ENCODE assay signal across 29 cellular contexts in genomic region chr15:33048255-33048654, GRCh38.
DNase-seq lines count a peak whose midpoint lies in the region; ATAC-seq and TF ChIP-seq lines count a peak whose summit lies in the region.
"Had no signal": no experiment of that assay in that cellular context is flagged by ENCODE, and none has a peak within 500 bp of the region (broad histone marks: within the 10 kb centered on the region; RNA-seq: fewer than 3 reads in every experiment).

No MANE protein-coding gene starts in this region.

- no TSS peak for BruUV-seq in MCF 10A (replicated peaks; lab: Mats Ljungman, UMichigan)
- BruUV-seq in mammary epithelial cell (replicated peaks; lab: Mats Ljungman, UMichigan): no TSS peak

- no peaks in the 10 kb centered on the region for H3K79me2 ChIP-seq in mammary epithelial cell (ENCODE audit: insufficient read depth, low read length)
- H3K79me2 ChIP-seq: hepatocyte had no signal

- H3K27me3 Mint-ChIP-seq in MCF 10A (ENCODE audit: insufficient read depth, unreplicated experiment): no peaks in the 10 kb centered on the region
- H3K27me3 Mint-ChIP-seq in endodermal cell (ENCODE audit: insufficient read depth): no peaks in the 10 kb centered on the region
- peaks cover 0 to 2% (median 0%) of the 10 kb centered on the region in 3 donors for H3K27me3 Mint-ChIP-seq in CD14-positive monocyte (ENCODE audit: low read depth in 3 of 3)
- H3K27me3 Mint-ChIP-seq: activated CD4-positive, alpha-beta T cell treated with anti-CD3 and anti-CD28 coated beads, Interleukin-2, amount 10 ng/mL, durations not matched to agents 24 days and 14 days; activated naive CD8-positive, alpha-beta T cell treated with anti-CD3 and anti-CD28 coated beads for 36 hours had no signal

- H3K36me3 Mint-ChIP-seq in MCF 10A (ENCODE audit: insufficient read depth, unreplicated experiment): no peaks in the 10 kb centered on the region
- H3K36me3 Mint-ChIP-seq in endodermal cell (ENCODE audit: low read depth): peaks cover 7% of the 10 kb centered on the region
- H3K36me3 Mint-ChIP-seq in CD14-positive monocyte: peaks cover 0 to 15% of the 10 kb centered on the region in 2 donors
- H3K36me3 Mint-ChIP-seq: stimulated activated effector memory CD8-positive, alpha-beta T cell treated with anti-CD3 and anti-CD28 coated beads, Interleukin-12 subunit alpha, Interleukin-12 subunit beta, amount 100 ng/mL, for 72 hours had no signal

- ATAC-seq in Right ventricle myocardium superior (ENCODE audit: poor library complexity): no peak
- no peak for ATAC-seq in GM21723 (IDR thresholded peaks at IDR 0.05; ENCODE audit: unreplicated experiment)
- ATAC-seq: left cardiac atrium; pancreas; stimulated activated effector memory CD8-positive, alpha-beta T cell treated with anti-CD3 and anti-CD28 coated beads, Interleukin-12 subunit alpha, Interleukin-12 subunit beta, amount 100 ng/mL, for 72 hours; WTC11 had no signal

- DNase-seq in MCF 10A (ENCODE audit: unreplicated experiment) (peak; percentile 32), mammary epithelial cell (no peak), NAMALWA (ENCODE audit: low spot score) (peak; percentile 4), endodermal cell (no peak), Right ventricle myocardium superior (no peak), CD14-positive monocyte (ENCODE audit: low spot score) (no peak)
- DNase-seq in activated CD8-positive, alpha-beta memory T cell treated with anti-CD3 and anti-CD28 coated beads for 24 hours: no peak
- DNase-seq: activated CD4-positive, alpha-beta T cell treated with anti-CD3 and anti-CD28 coated beads, Interleukin-2, amount 10 ng/mL, durations not matched to agents 24 days and 14 days; activated effector memory CD4-positive, alpha-beta T cell treated with Interleukin-2 at 50 U/mL for 16 hours; activated naive CD8-positive, alpha-beta T cell treated with anti-CD3 and anti-CD28 coated beads for 36 hours; activated T-cell treated with anti-CD3 and anti-CD28 coated beads, Interleukin-2, amount 50 U/mL, for 1 hour; anterior cingulate cortex; Caco-2; H7; left cardiac atrium; NCI-H1092 treated with DMSO at 0.1 percent for 48 hours; NCI-H187; NCI-H226; NCI-H526 treated with DMSO at 0.1 percent for 48 hours; nephron progenitor cell; pancreas; retina had no signal

- peaks cover 9% of the 10 kb centered on the region for H3K9me3 Mint-ChIP-seq in MCF 10A (ENCODE audit: unreplicated experiment)
- H3K9me3 Mint-ChIP-seq in endodermal cell: peaks cover 79% of the 10 kb centered on the region
- peaks cover 26 to 47% (median 39%) of the 10 kb centered on the region in 7 donors for H3K9me3 Mint-ChIP-seq in CD14-positive monocyte

- dilution Hi-C loops in mammary epithelial cell (cut with HindIII; ENCODE audit: low sequenced_read_pairs): no loop called here

- intact Hi-C loops in MCF 10A (cut with micrococcal nuclease) (no loop called here), mammary epithelial cell (cut with micrococcal nuclease) (no loop called here), Right ventricle myocardium superior (cut with DNase I) (no loop called here), CD14-positive monocyte (cut with micrococcal nuclease) (no loop called here)

- POLR2A ChIA-PET in MCF 10A (lab: Yijun Ruan, JAX): no interaction called here

- no peak overlapping the region for H3K27ac Mint-ChIP-seq in MCF 10A (ENCODE audit: low read depth, unreplicated experiment)
- H3K27ac Mint-ChIP-seq in endodermal cell: no peak overlapping the region
- H3K27ac Mint-ChIP-seq in CD14-positive monocyte: no peak overlapping the region
- H3K27ac Mint-ChIP-seq: activated CD4-positive, alpha-beta T cell treated with anti-CD3 and anti-CD28 coated beads, Interleukin-2, amount 10 ng/mL, durations not matched to agents 24 days and 14 days; activated naive CD8-positive, alpha-beta T cell treated with anti-CD3 and anti-CD28 coated beads for 36 hours; nephron progenitor cell; stimulated activated effector memory CD8-positive, alpha-beta T cell treated with anti-CD3 and anti-CD28 coated beads, Interleukin-12 subunit alpha, Interleukin-12 subunit beta, amount 100 ng/mL, for 72 hours; WTC11 had no signal

- no peaks in the 10 kb centered on the region for H3K4me1 ChIP-seq in mammary epithelial cell (ENCODE audit: insufficient read depth, low read length)
- no peaks in the 10 kb centered on the region for H3K4me1 ChIP-seq in endodermal cell (ENCODE audit: control insufficient read depth, insufficient read depth, low read length)
- H3K4me1 ChIP-seq: BLaER1, Caco-2, pancreas, tibial nerve had no signal

- H2AFZ ChIP-seq in mammary epithelial cell (ENCODE audit: low read depth, low read length): no peak overlapping the region
- H2AFZ ChIP-seq: hepatocyte had no signal

- H3K4me3 ChIP-seq in mammary epithelial cell (replicated peaks in 1 of 3; ENCODE audit: insufficient read depth in 1 of 3, low read depth in 2 of 3, low read length in 3 of 3) (no peak overlapping the region), endodermal cell (ENCODE audit: low read length) (peak overlapping the region; percentile 45)
- H3K4me3 ChIP-seq: BLaER1, hepatocyte, pancreas, tibial nerve had no signal

- H3K4me1 Mint-ChIP-seq in MCF 10A (ENCODE audit: insufficient read depth, unreplicated experiment): no peaks in the 10 kb centered on the region
- H3K4me1 Mint-ChIP-seq in endodermal cell: no peaks in the 10 kb centered on the region
- H3K4me1 Mint-ChIP-seq in CD14-positive monocyte: no peaks in the 10 kb centered on the region
- H3K4me1 Mint-ChIP-seq: activated CD4-positive, alpha-beta T cell treated with anti-CD3 and anti-CD28 coated beads, Interleukin-2, amount 10 ng/mL, durations not matched to agents 24 days and 14 days; activated naive CD8-positive, alpha-beta T cell treated with anti-CD3 and anti-CD28 coated beads for 36 hours; nephron progenitor cell; stimulated activated effector memory CD8-positive, alpha-beta T cell treated with anti-CD3 and anti-CD28 coated beads, Interleukin-12 subunit alpha, Interleukin-12 subunit beta, amount 100 ng/mL, for 72 hours; WTC11 had no signal

- H3K9me3 ChIP-seq in mammary epithelial cell (replicated peaks; ENCODE audit: insufficient read depth, low read length): peaks cover 2% of the 10 kb centered on the region
- peaks cover 46% of the 10 kb centered on the region for H3K9me3 ChIP-seq in endodermal cell (ENCODE audit: control insufficient read depth, low read length)
- H3K9me3 ChIP-seq: pancreas had no signal

- H3K27me3 ChIP-seq in mammary epithelial cell (ENCODE audit: insufficient read depth, low read length) (no peaks in the 10 kb centered on the region), endodermal cell (ENCODE audit: control insufficient read depth, insufficient read depth, low read length, poor library complexity, severe bottlenecking) (no peaks in the 10 kb centered on the region)
- H3K27me3 ChIP-seq: BLaER1, hepatocyte, pancreas, tibial nerve had no signal

- in situ Hi-C loops in mammary epithelial cell (cut with MboI; ENCODE audit: low sequenced_read_pairs in 2 of 2): no loop called here

- H3K4me2 ChIP-seq in mammary epithelial cell (ENCODE audit: insufficient read depth, low read depth, low read length): no peak overlapping the region
- H3K4me2 ChIP-seq: BLaER1, hepatocyte had no signal

- H3K9ac ChIP-seq in mammary epithelial cell (ENCODE audit: insufficient read depth, low read length): no peak overlapping the region
- H3K9ac ChIP-seq in endodermal cell (ENCODE audit: extremely low read depth, low read length, poor library complexity, severe bottlenecking): no peak overlapping the region
- H3K9ac ChIP-seq: BLaER1 had no signal

- CTCF ChIA-PET in MCF 10A (lab: Yijun Ruan, JAX) (interaction anchor here (0.6 to 2.6 kb wide), 3 partner anchors 26 to 627 kb away, joined by 3 to 6 read pairs (median 3); no protein-coding TSS in a partner anchor), mammary epithelial cell (lab: Charles Lee; ENCODE audit: low non-redundant PET) (interaction anchor here (0.7 kb wide), 1 partner anchor 25 kb away, joined by 3 read pairs; no protein-coding TSS in a partner anchor)

- H3K27ac ChIP-seq in mammary epithelial cell (ENCODE audit: insufficient read depth, low read depth, low read length) (no peak overlapping the region), endodermal cell (ENCODE audit: low read depth, low read length) (no peak overlapping the region)
- H3K27ac ChIP-seq: BLaER1, hepatocyte, pancreas, RWPE1, tibial nerve had no signal

- TF ChIP-seq CTCF in MCF 10A (IDR thresholded peaks at IDR 0.05; ENCODE audit: unreplicated experiment) (no peak), mammary epithelial cell (conservative IDR thresholded peaks at IDR 0.05 in 1 of 2, IDR thresholded peaks at IDR 0.05 in 1 of 2; ENCODE audit: extremely low read depth in 1 of 2, insufficient read depth in 1 of 2, low read depth in 1 of 2, low read length in 2 of 2) (no peak), endodermal cell (conservative IDR thresholded peaks at IDR 0.05) (no peak), CD14-positive monocyte (IDR thresholded peaks at IDR 0.05) (no peak)

- 75% methylated on average over 2 of the region's 2 CpGs for WGBS in mammary epithelial cell (ENCODE audit: low coverage, missing lambda C conversion rate)
- WGBS in endodermal cell (ENCODE audit: insufficient coverage in 1 of 2, insufficient read length in 1 of 2), 2 experiments: 92% methylated on average over 2 of the region's 2 CpGs; no CpG with 5 or more reads in 1 of the 2 experiments

- H4K20me1 ChIP-seq in mammary epithelial cell (ENCODE audit: insufficient read depth, low read length): no peaks in the 10 kb centered on the region
- H4K20me1 ChIP-seq: BLaER1 had no signal

- H3K36me3 ChIP-seq in mammary epithelial cell (ENCODE audit: insufficient read depth, low read length): no peaks in the 10 kb centered on the region
- no peaks in the 10 kb centered on the region for H3K36me3 ChIP-seq in endodermal cell (ENCODE audit: control insufficient read depth, insufficient read depth, low read length)
- H3K36me3 ChIP-seq: BLaER1, pancreas had no signal

- H3K4me3 Mint-ChIP-seq in MCF 10A (ENCODE audit: unreplicated experiment) (no peak overlapping the region), endodermal cell (no peak overlapping the region), CD14-positive monocyte (no peak overlapping the region)
- H3K4me3 Mint-ChIP-seq: activated CD4-positive, alpha-beta T cell treated with anti-CD3 and anti-CD28 coated beads, Interleukin-2, amount 10 ng/mL, durations not matched to agents 24 days and 14 days; activated naive CD8-positive, alpha-beta T cell treated with anti-CD3 and anti-CD28 coated beads for 36 hours; nephron progenitor cell; stimulated activated effector memory CD8-positive, alpha-beta T cell treated with anti-CD3 and anti-CD28 coated beads, Interleukin-12 subunit alpha, Interleukin-12 subunit beta, amount 100 ng/mL, for 72 hours; WTC11 had no signal

Comparison
In these comparisons a context has a peak if more than half of its experiments do, and no peak if none do; other contexts are left out.
1. DNase-seq: peak in MCF 10A (single experiment) and NAMALWA (single experiment); none in mammary epithelial cell (single experiment), endodermal cell (single experiment), Right ventricle myocardium superior (single experiment), activated CD8-positive, alpha-beta memory T cell treated with anti-CD3 and anti-CD28 coated beads for 24 hours (single experiment) and CD14-positive monocyte (single experiment).